In genomic region chr15:84401461-84401860, GRCh38 we compare ENCODE assay signal across 7 cellular contexts.
DNase-seq lines count a peak whose midpoint lies in the region; ATAC-seq and TF ChIP-seq lines count a peak whose summit lies in the region.
"Not testable (repeated sequence)": the region's sequence is repeated elsewhere in the genome, so short reads cannot be mapped to it uniquely, and the experiment has no call there.

No MANE protein-coding gene starts in this region.

- not testable (repeated sequence) for H4K91ac ChIP-seq in neuronal stem cell (ENCODE audit: low read depth, low read length, poor library complexity)

- not testable (repeated sequence) for H2BK15ac ChIP-seq in neuronal stem cell (ENCODE audit: low read length)

- not testable (repeated sequence) for H3K4me1 Mint-ChIP-seq in activated CD4-positive, alpha-beta memory T cell treated with anti-CD3 and anti-CD28 coated beads, Interleukin-2, amount 10 ng/mL, durations not matched to agents 7 days and 5 days

- H3K27me3 Mint-ChIP-seq in activated CD4-positive, alpha-beta memory T cell treated with anti-CD3 and anti-CD28 coated beads, Interleukin-2, amount 10 ng/mL, durations not matched to agents 7 days and 5 days = not testable (repeated sequence)

- not testable (repeated sequence) for H3K9ac ChIP-seq in neuronal stem cell (ENCODE audit: low read depth, low read length, poor library complexity)

- H4K8ac ChIP-seq in neuronal stem cell (ENCODE audit: low read depth, low read length) = not testable (repeated sequence)

- H3K4me1 ChIP-seq in left lung; neuronal stem cell (ENCODE audit: control insufficient read depth in 2 of 2, insufficient read depth in 1 of 2, low read depth in 1 of 2, low read length in 2 of 2); spleen: not testable (repeated sequence)

- not testable (repeated sequence) for H3K27me3 ChIP-seq in left lung; neuronal stem cell (ENCODE audit: control insufficient read depth in 3 of 3, insufficient read depth in 3 of 3, low read depth in 1 of 3, low read length in 3 of 3); spleen (replicated peaks in 1 of 7)

- not testable (repeated sequence) for H3K36me3 Mint-ChIP-seq in activated CD4-positive, alpha-beta memory T cell treated with anti-CD3 and anti-CD28 coated beads, Interleukin-2, amount 10 ng/mL, durations not matched to agents 7 days and 5 days (ENCODE audit: low read depth)

- CTCF ChIA-PET in activated CD4-positive, alpha-beta memory T cell treated with anti-CD3 and anti-CD28 coated beads, Interleukin-2, amount 10 ng/mL, durations not matched to agents 7 days and 5 days (lab: Charles Lee) = not testable (repeated sequence)

- not testable (repeated sequence) for H2BK120ac ChIP-seq in neuronal stem cell (ENCODE audit: low read depth, low read length)

- H3K79me1 ChIP-seq in neuronal stem cell (ENCODE audit: low read depth, low read length) = not testable (repeated sequence)

- H3K4ac ChIP-seq in neuronal stem cell (ENCODE audit: low read length) = not testable (repeated sequence)

- H2BK5ac ChIP-seq in neuronal stem cell (ENCODE audit: low read length) = not testable (repeated sequence)

- H3K14ac ChIP-seq in neuronal stem cell (ENCODE audit: low read length) = peak overlapping the region; percentile 6

- no CpG with 5 or more reads among the region's 5 CpGs for WGBS in neuronal stem cell (ENCODE audit: extremely low coverage in 2 of 2, insufficient read length in 2 of 2, insufficient replicate concordance in 1 of 2), 2 donors
- WGBS in spleen, 5 donors = 74 to 89% (median 88%) methylated on average over 3 to 5 of the region's 5 CpGs

- H3K4me3 ChIP-seq in coronary artery; left lung; neuronal stem cell (ENCODE audit: low read length in 2 of 2); spleen: not testable (repeated sequence)

- H3K18ac ChIP-seq in neuronal stem cell (ENCODE audit: low read length) = not testable (repeated sequence)

- not testable (repeated sequence) for H2AFZ ChIP-seq in neuronal stem cell (ENCODE audit: low read length)

- not testable (repeated sequence) for ATAC-seq in left lung

- not testable (repeated sequence) for H3K9me3 Mint-ChIP-seq in activated CD4-positive, alpha-beta memory T cell treated with anti-CD3 and anti-CD28 coated beads, Interleukin-2, amount 10 ng/mL, durations not matched to agents 7 days and 5 days

- DNase-seq in activated CD4-positive, alpha-beta memory T cell treated with anti-CD3 and anti-CD28 coated beads, Interleukin-2, amount 10 ng/mL, durations not matched to agents 7 days and 5 days = peak; percentile 11
- DNase-seq in coronary artery (ENCODE audit: low spot score) = peak; percentile 55
- peak; percentile 64 for DNase-seq in cardiac septum (ENCODE audit: low spot score)
- DNase-seq in left lung = peak; percentile 9 to 66
- DNase-seq in neuronal stem cell (ENCODE audit: low spot score) = not testable (repeated sequence)
- peak; percentile 62 for DNase-seq in spleen
- peak; percentile 38 for DNase-seq in ureter (ENCODE audit: low spot score)

- POLR2A ChIA-PET in activated CD4-positive, alpha-beta memory T cell treated with anti-CD3 and anti-CD28 coated beads, Interleukin-2, amount 10 ng/mL, durations not matched to agents 7 days and 5 days (lab: Charles Lee) = not testable (repeated sequence)

- not testable (repeated sequence) for TF ChIP-seq CTCF in coronary artery (IDR thresholded peaks at IDR 0.05); left lung (IDR thresholded peaks at IDR 0.05); spleen (IDR thresholded peaks at IDR 0.05 in 8 of 11, conservative IDR thresholded peaks at IDR 0.05 in 3 of 11)

- H3K27ac Mint-ChIP-seq in activated CD4-positive, alpha-beta memory T cell treated with anti-CD3 and anti-CD28 coated beads, Interleukin-2, amount 10 ng/mL, durations not matched to agents 7 days and 5 days = not testable (repeated sequence)

- not testable (repeated sequence) for H3K36me3 ChIP-seq in left lung; neuronal stem cell (replicated peaks in 1 of 2; ENCODE audit: control insufficient read depth in 2 of 2, insufficient read depth in 2 of 2, low read length in 2 of 2); spleen

- not testable (repeated sequence) for H3K4me3 Mint-ChIP-seq in activated CD4-positive, alpha-beta memory T cell treated with anti-CD3 and anti-CD28 coated beads, Interleukin-2, amount 10 ng/mL, durations not matched to agents 7 days and 5 days

- not testable (repeated sequence) for H2AK5ac ChIP-seq in neuronal stem cell (ENCODE audit: low read depth, low read length)

- H2BK12ac ChIP-seq in neuronal stem cell (ENCODE audit: low read length) = not testable (repeated sequence)

- not testable (repeated sequence) for H3K9me3 ChIP-seq in left lung; neuronal stem cell (replicated peaks in 1 of 2; ENCODE audit: control insufficient read depth in 2 of 2, insufficient read depth in 1 of 2, low read depth in 1 of 2, low read length in 2 of 2); spleen

- H3K27ac ChIP-seq in coronary artery; left lung; neuronal stem cell (replicated peaks; ENCODE audit: low read length); spleen: not testable (repeated sequence)

- intact Hi-C loops in cardiac septum (cut with DNase I); left lung (cut with DNase I); spleen (cut with DNase I; ENCODE audit: low total_unique reads): not testable (repeated sequence)

- not testable (repeated sequence) for TF ChIP-seq POLR2A in spleen (IDR thresholded peaks at IDR 0.05)

- not testable (repeated sequence) for H3K4me2 ChIP-seq in neuronal stem cell (ENCODE audit: insufficient read depth, low read length, poor library complexity, severe bottlenecking)

- H3K23ac ChIP-seq in neuronal stem cell (ENCODE audit: low read depth, low read length, poor library complexity) = not testable (repeated sequence)
